Comparison of ENCODE assay signal across 14 cellular contexts in the genomic region with DNA sequence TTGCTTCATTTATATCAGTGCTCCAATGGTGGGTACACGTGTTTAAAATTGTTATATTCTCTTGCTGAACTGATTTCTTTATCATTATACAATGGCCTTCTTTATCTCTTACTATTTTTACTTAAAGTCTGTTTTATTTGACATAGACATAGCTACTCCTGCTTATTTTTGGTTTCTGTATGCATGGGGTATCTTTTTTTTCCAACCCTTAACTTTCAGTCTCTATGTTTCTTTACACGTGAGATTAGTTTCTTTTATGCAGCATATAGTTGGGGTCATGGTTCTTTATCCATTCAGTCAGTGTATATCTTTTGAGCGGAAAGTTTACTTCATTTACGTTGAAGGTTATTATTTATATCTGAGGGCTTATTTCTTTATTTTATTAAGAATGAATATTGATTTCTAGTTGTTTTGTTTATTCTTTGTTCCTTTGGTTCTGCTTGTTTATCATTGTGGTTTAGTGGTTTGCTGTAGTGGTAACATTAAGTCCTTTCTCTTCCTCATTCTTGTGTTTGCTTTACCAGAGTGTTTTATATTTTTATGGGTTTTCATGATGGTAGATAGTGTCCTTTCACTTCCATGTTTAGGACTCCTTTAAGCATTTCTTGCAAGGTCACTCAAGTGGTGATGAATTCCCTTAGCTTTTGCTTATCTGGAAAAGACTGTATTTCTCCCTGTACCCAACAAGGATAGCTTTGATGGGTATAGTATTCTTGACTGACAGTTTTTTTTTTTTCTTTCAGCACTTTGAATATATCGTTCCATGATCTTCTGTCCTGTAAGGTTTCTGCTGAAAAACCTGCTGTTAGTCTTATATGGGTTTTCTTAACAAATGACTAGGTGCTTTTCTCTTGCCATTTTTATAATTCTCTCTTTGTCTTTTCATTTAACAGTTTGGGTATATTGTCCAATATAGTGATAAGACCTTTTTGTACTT. TPM values are rescaled to one million over a fixed set of nuclear protein-coding genes. Genes with fewer than 3 reads are reported as not detected.
DNase-seq lines count a peak whose midpoint lies in the region; ATAC-seq and TF ChIP-seq lines count a peak whose summit lies in the region.
"Had no signal": no experiment of that assay in that cellular context is flagged by ENCODE, and none has a peak within 500 bp of the region (broad histone marks: within the 10 kb centered on the region; RNA-seq: fewer than 3 reads in every experiment).

No MANE protein-coding gene starts in this region.

- TF ChIP-seq CTCF in hepatocyte (IDR thresholded peaks at IDR 0.05; ENCODE audit: poor library complexity) = no peak

- H2AFZ ChIP-seq in hepatocyte = no peak overlapping the region

- ATAC-seq in GM18873 (IDR thresholded peaks at IDR 0.05; ENCODE audit: low FRiP score, unreplicated experiment) (peak; percentile 69), GM21723 (IDR thresholded peaks at IDR 0.05; ENCODE audit: unreplicated experiment) (peak; percentile 77), HG03354 (IDR thresholded peaks at IDR 0.05; ENCODE audit: poor library complexity, severe bottlenecking, unreplicated experiment) (peak; percentile 83)
- ATAC-seq: SK-N-SH treated with all-trans-retinoic acid at 6 μM for 48 hours had no signal

- H3K4me2 ChIP-seq in hepatocyte = no peak overlapping the region

- no peak overlapping the region for H3K27ac ChIP-seq in hepatocyte
- H3K27ac ChIP-seq: ascending aorta had no signal

- no peaks in the 10 kb centered on the region for H3K36me3 ChIP-seq in hepatocyte (replicated peaks; ENCODE audit: insufficient read depth, low read depth)
- H3K36me3 ChIP-seq: ascending aorta had no signal

- peaks cover 4% of the 10 kb centered on the region for H3K9me3 ChIP-seq in hepatocyte (ENCODE audit: low read depth)

- H3K9me2 ChIP-seq in hepatocyte (replicated peaks; ENCODE audit: insufficient read depth) = no peaks in the 10 kb centered on the region

- H3K4me3 ChIP-seq in hepatocyte = no peak overlapping the region
- H3K4me3 ChIP-seq: ascending aorta had no signal

- H3K79me2 ChIP-seq in hepatocyte = no peaks in the 10 kb centered on the region

- no peaks in the 10 kb centered on the region for H4K20me1 ChIP-seq in hepatocyte (ENCODE audit: insufficient read depth, poor library complexity, severe bottlenecking)

- WGBS in hepatocyte (ENCODE audit: low lambda C conversion rate, missing lambda C conversion rate) = 68% methylated on average over 5 of the region's 5 CpGs

- no peaks in the 10 kb centered on the region for H3K4me1 ChIP-seq in hepatocyte (ENCODE audit: insufficient read depth)
- H3K4me1 ChIP-seq: ascending aorta had no signal

- no peaks in the 10 kb centered on the region for H3K27me3 ChIP-seq in hepatocyte
- H3K27me3 ChIP-seq: ascending aorta had no signal

- DNase-seq in SIG-M5 (lab: John Stamatoyannopoulos, UW) (peak; percentile 39), hepatocyte (ENCODE audit: low spot score) (no peak), islet precursor cell (no peak), NCI-H446 (lab: John Stamatoyannopoulos, UW) (no peak), DMS114 treated with DMSO at 0.1 percent for 48 hours (lab: John Stamatoyannopoulos, UW; ENCODE audit: unreplicated experiment) (no peak)
- DNase-seq: activated CD4-positive, CD25-positive, alpha-beta regulatory T cell; activated T-cell treated with anti-CD3 and anti-CD28 coated beads, Interleukin-2, amount 50 U/mL, for 1 hour; IMR-90; NCI-H2029 had no signal

RNA-seq across cellular contexts. Expression of gene FAR2, which starts 38.3 kb away (rescaled TPM):
- total RNA-seq in hepatocyte = 4.4 and 5.2 TPM in 2 replicates
- polyA plus RNA-seq in hepatocyte = 2.4 and 2.7 TPM in 2 replicates
